Comparison of ENCODE assay signal across 1 cellular context in the genomic region with DNA sequence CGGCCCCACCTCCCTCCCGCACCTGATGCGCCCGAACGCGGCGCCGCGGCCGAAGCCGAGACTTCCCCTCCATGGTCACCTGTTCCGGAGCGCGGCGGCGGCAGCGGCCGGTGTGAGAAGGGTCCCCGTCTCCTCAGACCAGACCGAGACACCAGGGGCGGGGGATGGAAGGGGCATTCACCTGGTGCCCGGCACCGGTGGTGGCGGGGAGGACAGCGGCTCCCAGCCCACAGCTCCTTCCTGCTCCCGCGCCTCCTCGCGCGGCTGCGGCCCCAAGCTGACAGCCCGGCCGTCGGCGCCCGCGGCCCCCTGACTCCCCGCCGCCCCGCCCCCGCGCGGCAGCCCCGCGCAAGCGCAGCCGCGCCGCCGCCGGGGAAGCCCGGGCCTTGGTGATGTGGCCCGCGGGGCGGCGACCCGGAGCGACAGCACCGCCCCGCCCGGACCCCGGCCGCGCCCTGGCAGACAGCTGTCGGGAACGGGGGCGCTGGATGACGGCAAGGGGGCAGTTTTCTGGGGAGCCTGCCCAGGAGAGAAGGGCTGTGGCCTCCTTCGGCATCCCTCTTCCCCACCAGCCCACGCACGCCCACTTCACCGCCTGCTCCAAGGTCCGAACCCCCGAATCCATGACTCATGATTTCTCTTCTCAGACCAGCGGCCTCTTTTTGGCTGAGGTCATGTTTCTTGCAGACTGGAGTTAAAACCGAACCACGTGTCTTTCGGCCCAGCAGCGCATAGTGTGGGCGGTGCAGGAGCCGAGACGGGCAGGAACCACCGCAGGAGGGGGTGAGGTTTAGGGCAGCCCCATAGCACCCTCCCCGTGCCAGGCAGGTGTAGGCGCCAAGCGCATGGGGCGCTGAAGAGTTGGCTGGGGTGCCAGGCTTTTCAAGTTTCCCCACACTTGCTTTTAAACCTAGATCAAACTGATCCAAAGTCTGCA.
TF ChIP-seq lines count a peak whose summit lies in the region.

A gene with protein sequence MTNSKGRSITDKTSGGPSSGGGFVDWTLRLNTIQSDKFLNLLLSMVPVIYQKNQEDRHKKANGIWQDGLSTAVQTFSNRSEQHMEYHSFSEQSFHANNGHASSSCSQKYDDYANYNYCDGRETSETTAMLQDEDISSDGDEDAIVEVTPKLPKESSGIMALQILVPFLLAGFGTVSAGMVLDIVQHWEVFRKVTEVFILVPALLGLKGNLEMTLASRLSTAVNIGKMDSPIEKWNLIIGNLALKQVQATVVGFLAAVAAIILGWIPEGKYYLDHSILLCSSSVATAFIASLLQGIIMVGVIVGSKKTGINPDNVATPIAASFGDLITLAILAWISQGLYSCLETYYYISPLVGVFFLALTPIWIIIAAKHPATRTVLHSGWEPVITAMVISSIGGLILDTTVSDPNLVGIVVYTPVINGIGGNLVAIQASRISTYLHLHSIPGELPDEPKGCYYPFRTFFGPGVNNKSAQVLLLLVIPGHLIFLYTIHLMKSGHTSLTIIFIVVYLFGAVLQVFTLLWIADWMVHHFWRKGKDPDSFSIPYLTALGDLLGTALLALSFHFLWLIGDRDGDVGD (minus strand): TSS at position 282 of the 937 bp plus-strand sequence. CDS start 29,763 bp downstream, outside the sequence.

TF ChIP-seq in HEK293, 187 proteins besides CTCF, POLR2A, EP300 and RAD21 (continued from another document and continues in another):
- TF ChIP-seq, protein P1, sequence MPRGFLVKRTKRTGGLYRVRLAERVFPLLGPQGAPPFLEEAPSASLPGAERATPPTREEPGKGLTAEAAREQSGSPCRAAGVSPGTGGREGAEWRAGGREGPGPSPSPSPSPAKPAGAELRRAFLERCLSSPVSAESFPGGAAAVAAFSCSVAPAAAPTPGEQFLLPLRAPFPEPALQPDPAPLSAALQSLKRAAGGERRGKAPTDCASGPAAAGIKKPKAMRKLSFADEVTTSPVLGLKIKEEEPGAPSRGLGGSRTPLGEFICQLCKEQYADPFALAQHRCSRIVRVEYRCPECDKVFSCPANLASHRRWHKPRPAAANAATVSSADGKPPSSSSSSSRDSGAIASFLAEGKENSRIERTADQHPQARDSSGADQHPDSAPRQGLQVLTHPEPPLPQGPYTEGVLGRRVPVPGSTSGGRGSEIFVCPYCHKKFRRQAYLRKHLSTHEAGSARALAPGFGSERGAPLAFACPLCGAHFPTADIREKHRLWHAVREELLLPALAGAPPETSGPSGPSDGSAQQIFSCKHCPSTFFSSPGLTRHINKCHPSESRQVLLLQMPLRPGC (tag by site-specific recombination; IDR thresholded peaks at IDR 0.05), result peak; percentile 21; the same call in 1 of the 2 replicates
- TF ChIP-seq ZNF335 (tag by site-specific recombination; conservative IDR thresholded peaks at IDR 0.05) (peak; percentile 92), ZNF184 (tag by site-specific recombination; IDR thresholded peaks at IDR 0.05) (0 out of 2 replicates have a peak, but pooled peaks have one; percentile 52), HOXD13 (CRISPR knock-in tag; IDR thresholded peaks at IDR 0.05; ENCODE audit: borderline replicate concordance) (no peak), ZNF585B (tag by site-specific recombination; IDR thresholded peaks at IDR 0.05) (no peak), ZNF521 (tag by site-specific recombination; IDR thresholded peaks at IDR 0.05) (no peak), ZNF830 (tag by site-specific recombination; IDR thresholded peaks at IDR 0.05; ENCODE audit: low read depth) (no peak), ZNF530 (tag by site-specific recombination; IDR thresholded peaks at IDR 0.05; ENCODE audit: low read depth) (no peak), GLIS1 (tag by site-specific recombination; IDR thresholded peaks at IDR 0.05) (peak; percentile 57), ZNF548 (tag by site-specific recombination; IDR thresholded peaks at IDR 0.05) (no peak), ZNF324 (tag by site-specific recombination; IDR thresholded peaks at IDR 0.05) (peak; percentile 77), REPIN1 (tag by site-specific recombination; IDR thresholded peaks at IDR 0.05; ENCODE audit: low read depth) (no peak), ZNF416 (tag by site-specific recombination; IDR thresholded peaks at IDR 0.05) (no peak), BCL11A (tag by site-specific recombination; IDR thresholded peaks at IDR 0.05; ENCODE audit: low read depth) (peak; percentile 92), ZBTB48 (tag by site-specific recombination; IDR thresholded peaks at IDR 0.05) (no peak), ZNF791 (tag by site-specific recombination; IDR thresholded peaks at IDR 0.05) (no peak), ZBTB1 (tag by site-specific recombination; IDR thresholded peaks at IDR 0.05) (no peak), GFI1B (tag by site-specific recombination; IDR thresholded peaks at IDR 0.05) (no peak), ZNF133 (tag by site-specific recombination; IDR thresholded peaks at IDR 0.05) (no peak), ZNF16 (tag by site-specific recombination; IDR thresholded peaks at IDR 0.05; ENCODE audit: low read depth) (no peak), ZNF747 (tag by site-specific recombination; IDR thresholded peaks at IDR 0.05) (no peak), ZXDB (tag by site-specific recombination; IDR thresholded peaks at IDR 0.05) (peak; percentile 85), ZNF155 (tag by site-specific recombination; IDR thresholded peaks at IDR 0.05) (no peak), HOXC10 (CRISPR knock-in tag; IDR thresholded peaks at IDR 0.05) (no peak), ZNF146 (tag by site-specific recombination; IDR thresholded peaks at IDR 0.05) (no peak; the same call in 1 of the 2 replicates), FEZF1 (tag by site-specific recombination; IDR thresholded peaks at IDR 0.05) (0 out of 2 replicates have a peak, but pooled peaks have one; percentile 33), KLF7 (tag by site-specific recombination; IDR thresholded peaks at IDR 0.05; ENCODE audit: borderline replicate concordance) (peak; percentile 89; the same call in 1 of the 2 replicates), ZNF664 (tag by site-specific recombination; IDR thresholded peaks at IDR 0.05) (no peak), ZNF2 (tag by site-specific recombination; IDR thresholded peaks at IDR 0.05) (peak; percentile 13; the same call in 1 of the 2 replicates), ZNF843 (tag by site-specific recombination; IDR thresholded peaks at IDR 0.05) (peak; percentile 54; the same call in 1 of the 2 replicates), ZFP41 (tag by site-specific recombination; IDR thresholded peaks at IDR 0.05; ENCODE audit: borderline replicate concordance) (no peak), ZNF132 (tag by site-specific recombination; IDR thresholded peaks at IDR 0.05; ENCODE audit: borderline replicate concordance) (no peak), BCL11B (tag by site-specific recombination; IDR thresholded peaks at IDR 0.05; ENCODE audit: low read depth) (peak; percentile 46; the same call in 1 of the 2 replicates), ZNF140 (tag by site-specific recombination; IDR thresholded peaks at IDR 0.05) (no peak), ZNF157 (tag by site-specific recombination; IDR thresholded peaks at IDR 0.05) (no peak), ZNF433 (tag by site-specific recombination; IDR thresholded peaks at IDR 0.05; ENCODE audit: low read depth) (no peak), MZF1 (tag by site-specific recombination; IDR thresholded peaks at IDR 0.05; ENCODE audit: borderline replicate concordance) (no peak)
- TF ChIP-seq, protein P2, sequence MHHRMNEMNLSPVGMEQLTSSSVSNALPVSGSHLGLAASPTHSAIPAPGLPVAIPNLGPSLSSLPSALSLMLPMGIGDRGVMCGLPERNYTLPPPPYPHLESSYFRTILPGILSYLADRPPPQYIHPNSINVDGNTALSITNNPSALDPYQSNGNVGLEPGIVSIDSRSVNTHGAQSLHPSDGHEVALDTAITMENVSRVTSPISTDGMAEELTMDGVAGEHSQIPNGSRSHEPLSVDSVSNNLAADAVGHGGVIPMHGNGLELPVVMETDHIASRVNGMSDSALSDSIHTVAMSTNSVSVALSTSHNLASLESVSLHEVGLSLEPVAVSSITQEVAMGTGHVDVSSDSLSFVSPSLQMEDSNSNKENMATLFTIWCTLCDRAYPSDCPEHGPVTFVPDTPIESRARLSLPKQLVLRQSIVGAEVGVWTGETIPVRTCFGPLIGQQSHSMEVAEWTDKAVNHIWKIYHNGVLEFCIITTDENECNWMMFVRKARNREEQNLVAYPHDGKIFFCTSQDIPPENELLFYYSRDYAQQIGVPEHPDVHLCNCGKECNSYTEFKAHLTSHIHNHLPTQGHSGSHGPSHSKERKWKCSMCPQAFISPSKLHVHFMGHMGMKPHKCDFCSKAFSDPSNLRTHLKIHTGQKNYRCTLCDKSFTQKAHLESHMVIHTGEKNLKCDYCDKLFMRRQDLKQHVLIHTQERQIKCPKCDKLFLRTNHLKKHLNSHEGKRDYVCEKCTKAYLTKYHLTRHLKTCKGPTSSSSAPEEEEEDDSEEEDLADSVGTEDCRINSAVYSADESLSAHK (tag by site-specific recombination; IDR thresholded peaks at IDR 0.05), result peak; percentile 85
- TF ChIP-seq, protein P3, sequence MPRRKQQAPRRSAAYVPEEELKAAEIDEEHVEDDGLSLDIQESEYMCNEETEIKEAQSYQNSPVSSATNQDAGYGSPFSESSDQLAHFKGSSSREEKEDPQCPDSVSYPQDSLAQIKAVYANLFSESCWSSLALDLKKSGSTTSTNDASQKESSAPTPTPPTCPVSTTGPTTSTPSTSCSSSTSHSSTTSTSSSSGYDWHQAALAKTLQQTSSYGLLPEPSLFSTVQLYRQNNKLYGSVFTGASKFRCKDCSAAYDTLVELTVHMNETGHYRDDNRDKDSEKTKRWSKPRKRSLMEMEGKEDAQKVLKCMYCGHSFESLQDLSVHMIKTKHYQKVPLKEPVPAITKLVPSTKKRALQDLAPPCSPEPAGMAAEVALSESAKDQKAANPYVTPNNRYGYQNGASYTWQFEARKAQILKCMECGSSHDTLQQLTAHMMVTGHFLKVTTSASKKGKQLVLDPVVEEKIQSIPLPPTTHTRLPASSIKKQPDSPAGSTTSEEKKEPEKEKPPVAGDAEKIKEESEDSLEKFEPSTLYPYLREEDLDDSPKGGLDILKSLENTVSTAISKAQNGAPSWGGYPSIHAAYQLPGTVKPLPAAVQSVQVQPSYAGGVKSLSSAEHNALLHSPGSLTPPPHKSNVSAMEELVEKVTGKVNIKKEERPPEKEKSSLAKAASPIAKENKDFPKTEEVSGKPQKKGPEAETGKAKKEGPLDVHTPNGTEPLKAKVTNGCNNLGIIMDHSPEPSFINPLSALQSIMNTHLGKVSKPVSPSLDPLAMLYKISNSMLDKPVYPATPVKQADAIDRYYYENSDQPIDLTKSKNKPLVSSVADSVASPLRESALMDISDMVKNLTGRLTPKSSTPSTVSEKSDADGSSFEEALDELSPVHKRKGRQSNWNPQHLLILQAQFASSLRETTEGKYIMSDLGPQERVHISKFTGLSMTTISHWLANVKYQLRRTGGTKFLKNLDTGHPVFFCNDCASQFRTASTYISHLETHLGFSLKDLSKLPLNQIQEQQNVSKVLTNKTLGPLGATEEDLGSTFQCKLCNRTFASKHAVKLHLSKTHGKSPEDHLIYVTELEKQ (tag by site-specific recombination; IDR thresholded peaks at IDR 0.05; ENCODE audit: borderline replicate concordance), result peak; percentile 44; the same call in 1 of the 2 replicates
- TF ChIP-seq, protein P4, sequence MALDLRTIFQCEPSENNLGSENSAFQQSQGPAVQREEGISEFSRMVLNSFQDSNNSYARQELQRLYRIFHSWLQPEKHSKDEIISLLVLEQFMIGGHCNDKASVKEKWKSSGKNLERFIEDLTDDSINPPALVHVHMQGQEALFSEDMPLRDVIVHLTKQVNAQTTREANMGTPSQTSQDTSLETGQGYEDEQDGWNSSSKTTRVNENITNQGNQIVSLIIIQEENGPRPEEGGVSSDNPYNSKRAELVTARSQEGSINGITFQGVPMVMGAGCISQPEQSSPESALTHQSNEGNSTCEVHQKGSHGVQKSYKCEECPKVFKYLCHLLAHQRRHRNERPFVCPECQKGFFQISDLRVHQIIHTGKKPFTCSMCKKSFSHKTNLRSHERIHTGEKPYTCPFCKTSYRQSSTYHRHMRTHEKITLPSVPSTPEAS (tag by site-specific recombination; IDR thresholded peaks at IDR 0.05), result no peak; the same call in 1 of the 2 replicates
- TF ChIP-seq, protein P5, sequence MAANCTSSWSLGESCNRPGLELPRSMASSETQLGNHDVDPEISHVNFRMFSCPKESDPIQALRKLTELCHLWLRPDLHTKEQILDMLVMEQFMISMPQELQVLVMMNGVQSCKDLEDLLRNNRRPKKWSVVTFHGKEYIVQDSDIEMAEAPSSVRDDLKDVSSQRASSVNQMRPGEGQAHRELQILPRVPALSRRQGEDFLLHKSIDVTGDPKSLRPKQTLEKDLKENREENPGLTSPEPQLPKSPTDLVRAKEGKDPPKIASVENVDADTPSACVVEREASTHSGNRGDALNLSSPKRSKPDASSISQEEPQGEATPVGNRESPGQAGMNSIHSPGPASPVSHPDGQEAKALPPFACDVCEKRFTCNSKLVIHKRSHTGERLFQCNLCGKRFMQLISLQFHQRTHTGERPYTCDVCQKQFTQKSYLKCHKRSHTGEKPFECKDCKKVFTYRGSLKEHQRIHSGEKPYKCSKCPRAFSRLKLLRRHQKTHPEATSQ (tag by site-specific recombination; IDR thresholded peaks at IDR 0.05), result peak; percentile 54; the same call in 1 of the 2 replicates
- TF ChIP-seq, protein P6, sequence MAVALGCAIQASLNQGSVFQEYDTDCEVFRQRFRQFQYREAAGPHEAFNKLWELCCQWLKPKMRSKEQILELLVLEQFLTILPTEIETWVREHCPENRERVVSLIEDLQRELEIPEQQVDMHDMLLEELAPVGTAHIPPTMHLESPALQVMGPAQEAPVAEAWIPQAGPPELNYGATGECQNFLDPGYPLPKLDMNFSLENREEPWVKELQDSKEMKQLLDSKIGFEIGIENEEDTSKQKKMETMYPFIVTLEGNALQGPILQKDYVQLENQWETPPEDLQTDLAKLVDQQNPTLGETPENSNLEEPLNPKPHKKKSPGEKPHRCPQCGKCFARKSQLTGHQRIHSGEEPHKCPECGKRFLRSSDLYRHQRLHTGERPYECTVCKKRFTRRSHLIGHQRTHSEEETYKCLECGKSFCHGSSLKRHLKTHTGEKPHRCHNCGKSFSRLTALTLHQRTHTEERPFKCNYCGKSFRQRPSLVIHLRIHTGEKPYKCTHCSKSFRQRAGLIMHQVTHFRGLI (tag by site-specific recombination; IDR thresholded peaks at IDR 0.05), result peak; percentile 48
- TF ChIP-seq, protein P7, sequence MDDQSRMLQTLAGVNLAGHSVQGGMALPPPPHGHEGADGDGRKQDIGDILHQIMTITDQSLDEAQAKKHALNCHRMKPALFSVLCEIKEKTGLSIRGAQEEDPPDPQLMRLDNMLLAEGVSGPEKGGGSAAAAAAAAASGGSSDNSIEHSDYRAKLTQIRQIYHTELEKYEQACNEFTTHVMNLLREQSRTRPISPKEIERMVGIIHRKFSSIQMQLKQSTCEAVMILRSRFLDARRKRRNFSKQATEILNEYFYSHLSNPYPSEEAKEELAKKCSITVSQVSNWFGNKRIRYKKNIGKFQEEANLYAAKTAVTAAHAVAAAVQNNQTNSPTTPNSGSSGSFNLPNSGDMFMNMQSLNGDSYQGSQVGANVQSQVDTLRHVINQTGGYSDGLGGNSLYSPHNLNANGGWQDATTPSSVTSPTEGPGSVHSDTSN (CRISPR knock-in tag; IDR thresholded peaks at IDR 0.05), result no peak
- TF ChIP-seq, protein P8, sequence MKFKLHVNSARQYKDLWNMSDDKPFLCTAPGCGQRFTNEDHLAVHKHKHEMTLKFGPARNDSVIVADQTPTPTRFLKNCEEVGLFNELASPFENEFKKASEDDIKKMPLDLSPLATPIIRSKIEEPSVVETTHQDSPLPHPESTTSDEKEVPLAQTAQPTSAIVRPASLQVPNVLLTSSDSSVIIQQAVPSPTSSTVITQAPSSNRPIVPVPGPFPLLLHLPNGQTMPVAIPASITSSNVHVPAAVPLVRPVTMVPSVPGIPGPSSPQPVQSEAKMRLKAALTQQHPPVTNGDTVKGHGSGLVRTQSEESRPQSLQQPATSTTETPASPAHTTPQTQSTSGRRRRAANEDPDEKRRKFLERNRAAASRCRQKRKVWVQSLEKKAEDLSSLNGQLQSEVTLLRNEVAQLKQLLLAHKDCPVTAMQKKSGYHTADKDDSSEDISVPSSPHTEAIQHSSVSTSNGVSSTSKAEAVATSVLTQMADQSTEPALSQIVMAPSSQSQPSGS (tag by site-specific recombination; IDR thresholded peaks at IDR 0.05; ENCODE audit: low read depth), result peak; percentile 86
